ENCODE assay signal across 8 cellular contexts in genomic region chr2:233566141-233566956, GRCh38. TPM values are rescaled to one million over a fixed set of nuclear protein-coding genes. Genes with fewer than 3 reads are reported as not detected.
DNase-seq lines count a peak whose midpoint lies in the region; ATAC-seq lines count a peak whose summit lies in the region.

Gene USP40 (minus strand): TSS chr2:233566782. CDS start chr2:233565554, 1,228 bp downstream.

- DNase-seq in DMS114 treated with DMSO at 0.1 percent for 48 hours (lab: John Stamatoyannopoulos, UW; ENCODE audit: unreplicated experiment) (peak; percentile 79), M059J (ENCODE audit: low read depth) (peak; percentile 88), SK-MEL-5 (ENCODE audit: low read depth, low spot score) (peak; percentile 92), germinal center (ENCODE audit: low spot score) (peak; percentile 47), neuronal stem cell (ENCODE audit: low spot score) (peak; percentile 79)
- peak; percentile 67 for DNase-seq in activated naive CD4-positive, alpha-beta T cell treated with anti-CD3 and anti-CD28 coated beads, Interleukin-2, amount 50 U/mL, for 16 hours

- no peaks in the 10 kb centered on the region for H3K79me1 ChIP-seq in neuronal stem cell (ENCODE audit: low read depth, low read length)

- no peaks in the 10 kb centered on the region for H3K9me3 ChIP-seq in neuronal stem cell (replicated peaks in 1 of 2; ENCODE audit: control insufficient read depth in 2 of 2, insufficient read depth in 1 of 2, low read depth in 1 of 2, low read length in 2 of 2)
- H3K9me3 ChIP-seq in subcutaneous abdominal adipose tissue (ENCODE audit: control insufficient read depth in 5 of 5, low read length in 5 of 5) = no peaks in the 10 kb centered on the region

- no peaks in the 10 kb centered on the region for H3K27me3 ChIP-seq in neuronal stem cell (ENCODE audit: control insufficient read depth in 3 of 3, insufficient read depth in 3 of 3, low read depth in 1 of 3, low read length in 3 of 3)
- no peaks in the 10 kb centered on the region for H3K27me3 ChIP-seq in subcutaneous abdominal adipose tissue (ENCODE audit: control insufficient read depth in 5 of 5, insufficient read depth in 4 of 5, low read length in 5 of 5)

- H2BK12ac ChIP-seq in neuronal stem cell (ENCODE audit: low read length) = no peak within 1 kb of the TSS

- H3K36me3 ChIP-seq in neuronal stem cell (replicated peaks in 1 of 2; ENCODE audit: control insufficient read depth in 2 of 2, insufficient read depth in 2 of 2, low read length in 2 of 2) (no peaks in the 10 kb centered on the region), subcutaneous abdominal adipose tissue (ENCODE audit: control insufficient read depth in 5 of 5, insufficient read depth in 5 of 5, low read length in 5 of 5) (peaks cover 0 to 2% (median 0%) of the 10 kb centered on the region in 5 donors)

- in situ Hi-C loops in SK-MEL-5 (cut with HindIII; ENCODE audit: low pct_unique_long_range_greater_than_20kb, low sequenced_read_pairs) = no loop called here

- no peak within 1 kb of the TSS for H2AK5ac ChIP-seq in neuronal stem cell (ENCODE audit: low read depth, low read length)

- no peak within 1 kb of the TSS for H2BK15ac ChIP-seq in neuronal stem cell (ENCODE audit: low read length)

- peak; percentile 73 for ATAC-seq in GM21825 (IDR thresholded peaks at IDR 0.05; ENCODE audit: unreplicated experiment)

- H2AFZ ChIP-seq in neuronal stem cell (ENCODE audit: low read length) = peak within 1 kb of the TSS; percentile 96

- no peak within 1 kb of the TSS for H2BK5ac ChIP-seq in neuronal stem cell (ENCODE audit: low read length)

- peak within 1 kb of the TSS; percentile 84 for H3K14ac ChIP-seq in neuronal stem cell (ENCODE audit: low read length)

- H3K4me1 ChIP-seq in neuronal stem cell (ENCODE audit: control insufficient read depth in 2 of 2, insufficient read depth in 1 of 2, low read depth in 1 of 2, low read length in 2 of 2) (no peaks in the 10 kb centered on the region), subcutaneous abdominal adipose tissue (ENCODE audit: control insufficient read depth in 5 of 5, insufficient read depth in 5 of 5, low read length in 5 of 5) (peaks cover 0 to 22% (median 8%) of the 10 kb centered on the region in 5 donors)

- no peak within 1 kb of the TSS for H4K8ac ChIP-seq in neuronal stem cell (ENCODE audit: low read depth, low read length)

- WGBS in neuronal stem cell (ENCODE audit: extremely low coverage in 2 of 2, insufficient read length in 2 of 2, insufficient replicate concordance in 1 of 2), 2 donors = no CpG with 5 or more reads among the region's 51 CpGs

- H3K9ac ChIP-seq in neuronal stem cell (ENCODE audit: low read depth, low read length, poor library complexity) (peak within 1 kb of the TSS; percentile 96), subcutaneous abdominal adipose tissue (ENCODE audit: low read length in 5 of 5) (peak within 1 kb of the TSS; percentile 97 to 100 (median 99))

- peak within 1 kb of the TSS; percentile 88 to 97 for H3K4me3 ChIP-seq in neuronal stem cell (ENCODE audit: low read length in 2 of 2)
- peak within 1 kb of the TSS; percentile 90 to 98 (median 94) for H3K4me3 ChIP-seq in subcutaneous abdominal adipose tissue (ENCODE audit: low read depth in 1 of 5, low read length in 5 of 5)

- H3K27ac ChIP-seq in neuronal stem cell (replicated peaks; ENCODE audit: low read length) (peak within 1 kb of the TSS; percentile 97), subcutaneous abdominal adipose tissue (ENCODE audit: low read depth, low read length) (peak within 1 kb of the TSS; percentile 98)

- peak within 1 kb of the TSS; percentile 89 for H3K4ac ChIP-seq in neuronal stem cell (ENCODE audit: low read length)

- peak within 1 kb of the TSS; percentile 98 for H3K23ac ChIP-seq in neuronal stem cell (ENCODE audit: low read depth, low read length, poor library complexity)

- no peak within 1 kb of the TSS for H2BK120ac ChIP-seq in neuronal stem cell (ENCODE audit: low read depth, low read length)

- no peak within 1 kb of the TSS for H4K91ac ChIP-seq in neuronal stem cell (ENCODE audit: low read depth, low read length, poor library complexity)

- H3K4me2 ChIP-seq in neuronal stem cell (ENCODE audit: insufficient read depth, low read length, poor library complexity, severe bottlenecking) = peak within 1 kb of the TSS; percentile 77

- peak within 1 kb of the TSS; percentile 98 for H3K18ac ChIP-seq in neuronal stem cell (ENCODE audit: low read length)

RNA-seq across cellular contexts. Expression of gene USP40, which starts in this region (rescaled TPM):
- 11.8 and 21.2 TPM in 2 replicates for total RNA-seq in M059J (2014; rRNA removed; shearing (Covaris generic))
- 36.9 and 38.3 TPM in 2 replicates for total RNA-seq in SK-MEL-5 (2014; rRNA removed; shearing (Covaris generic))
- 36.9 and 40.3 TPM in 2 replicates for polyA plus RNA-seq in SK-MEL-5 (2015; cell fraction: cytosol; rRNA removed)
- 77.3 and 84.2 TPM in 2 replicates for polyA plus RNA-seq in SK-MEL-5 (2015; cell fraction: nucleus; rRNA removed)
- polyA plus RNA-seq in neuronal stem cell (2013, experiment 1 of 2) = 15.0 TPM
- 17.2 TPM for polyA plus RNA-seq in neuronal stem cell (2013, experiment 2 of 2)

Comparison
In these comparisons a context has a peak if more than half of its experiments do, and no peak if none do; other contexts are left out.
1. Peak in every context shown above with its lines: DNase-seq, ATAC-seq, H3K4me3 ChIP-seq and H3K27ac ChIP-seq.